ENCODE assay signal across 9 cellular contexts in genomic region chr11:112113539-112114457, GRCh38. TPM values are rescaled to one million over a fixed set of nuclear protein-coding genes. Genes with fewer than 3 reads are reported as not detected.
DNase-seq lines count a peak whose midpoint lies in the region; TF ChIP-seq lines count a peak whose summit lies in the region.
"Had no signal": no experiment of that assay in that cellular context is flagged by ENCODE, and none has a peak within 500 bp of the region (broad histone marks: within the 10 kb centered on the region; RNA-seq: fewer than 3 reads in every experiment).

No MANE protein-coding gene starts in this region.

- peak overlapping the region; percentile 4; the same call in 1 of the 2 replicates for H3K4me2 ChIP-seq in MM.1S (ENCODE audit: low read depth, low read length)

- peaks cover 9% of the 10 kb centered on the region for H3K4me1 ChIP-seq in MM.1S (ENCODE audit: low read length)

- H3K79me2 ChIP-seq in MM.1S (ENCODE audit: low read length) = no peaks in the 10 kb centered on the region

- DNase-seq in SIG-M5 treated with dmso at 0.1 percent for 504 hours (lab: John Stamatoyannopoulos, UW; ENCODE audit: unreplicated experiment) (peak; percentile 71), SIG-M5 (lab: John Stamatoyannopoulos, UW) (no peak), MM.1S (peak; percentile 47), RWPE1 (ENCODE audit: low spot score) (peak; percentile 48), epithelial cell of esophagus (ENCODE audit: low read depth) (peak; percentile 69), myocyte (ENCODE audit: low read depth) (peak; percentile 70), posterior vena cava (ENCODE audit: low spot score) (no peak)
- no peak for DNase-seq in stimulated activated CD4-positive, alpha-beta T cell treated with anti-CD3 and anti-CD28 coated beads, Interleukin-1b, Interleukin-23, amount 100 ng/mL, for 48 hours

- CTCF ChIA-PET in RWPE1 (lab: Yijun Ruan, JAX) = interaction anchor here (0.5 to 2.3 kb wide), 16 partner anchors 8 to 1500 kb away, joined by 3 to 13 read pairs (median 5); partner anchors contain the start of gene BCO2

- intact Hi-C loops in posterior vena cava (cut with DNase I) = loop anchor here (10.0 kb wide), 1 partner anchor 51 kb away; the partner anchor contains the start of genes IL18 (in 2 of the 2) and TEX12 (in 2 of the 2)

- H3K9me3 ChIP-seq in MM.1S (replicated peaks; ENCODE audit: insufficient read depth, low read length) = no peaks in the 10 kb centered on the region

- H3K9ac ChIP-seq in MM.1S (ENCODE audit: low read length) = no peak overlapping the region

- H3K36me3 ChIP-seq in MM.1S (replicated peaks; ENCODE audit: insufficient read depth, low read length) = no peaks in the 10 kb centered on the region

- no peaks in the 10 kb centered on the region for H3K9me2 ChIP-seq in MM.1S (replicated peaks; ENCODE audit: insufficient read depth, low read length)

- H3K27ac ChIP-seq in MM.1S (ENCODE audit: low read length) (no peak overlapping the region), RWPE1 (no peak overlapping the region)

- no peaks in the 10 kb centered on the region for H3K27me3 ChIP-seq in MM.1S (replicated peaks; ENCODE audit: insufficient read depth, low read length)
- H3K27me3 ChIP-seq: BLaER1 treated with 17β-estradiol and CSF1 and Interleukin-3, amounts not matched to agents 10 nM and 100 nM had no signal

- H3K4me3 ChIP-seq in MM.1S (ENCODE audit: low read length) = no peak overlapping the region
- H3K4me3 ChIP-seq in epithelial cell of esophagus (ENCODE audit: low read length) = no peak overlapping the region

- no peaks in the 10 kb centered on the region for H4K20me1 ChIP-seq in MM.1S (ENCODE audit: insufficient read depth, low read length)
- H4K20me1 ChIP-seq: BLaER1 treated with 17β-estradiol and CSF1 and Interleukin-3, amounts not matched to agents 10 nM and 100 nM had no signal

- 0 out of 2 replicates have a peak overlapping the region, but pooled peaks have one; percentile 17 for H2AFZ ChIP-seq in MM.1S (ENCODE audit: low read length)

- POLR2A ChIA-PET in RWPE1 (lab: Yijun Ruan, JAX; ENCODE audit: low non-redundant PET) = no interaction called here

- peak; percentile 52 for TF ChIP-seq CTCF in MM.1S (IDR thresholded peaks at IDR 0.05; ENCODE audit: low read length)
- TF ChIP-seq CTCF in RWPE1 (conservative IDR thresholded peaks at IDR 0.05; ENCODE audit: low read depth) = peak; percentile 45
- peak; percentile 72 for TF ChIP-seq CTCF in epithelial cell of esophagus (IDR thresholded peaks at IDR 0.05; ENCODE audit: insufficient read depth, low read depth, low read length, missing control alignments)

- H3F3A ChIP-seq in MM.1S (ENCODE audit: insufficient read depth, low read length) = no peaks in the 10 kb centered on the region

RNA-seq across cellular contexts. Expression of gene SDHD, which starts 27.1 kb away (rescaled TPM):
- 107 and 123 TPM in 2 replicates for total RNA-seq in myocyte
- 72.0 TPM for polyA plus RNA-seq in myocyte (2012)
- 10 to 100 TPM; 70.5 to 84.5 TPM for total RNA-seq in posterior vena cava

RNA-seq across cellular contexts. Expression of gene TIMM8B, which starts 27.2 kb away (rescaled TPM):
- total RNA-seq in myocyte = 55.0 and 62.6 TPM in 2 replicates
- polyA plus RNA-seq in myocyte (2012) = 150 TPM
- 10 to 100 TPM; 53.8 to 64.6 TPM for total RNA-seq in posterior vena cava

RNA-seq across cellular contexts. Expression of gene NKAPD1, which starts 39.7 kb away (rescaled TPM):
- total RNA-seq in myocyte (20.6 and 29.3 TPM in 2 replicates), posterior vena cava (10 to 100 TPM; 14.0 to 15.0 TPM)
- 16.7 TPM for polyA plus RNA-seq in myocyte (2012)

RNA-seq across cellular contexts. Expression of gene PIH1D2, which starts 40.0 kb away (rescaled TPM):
- total RNA-seq in myocyte (1.1 and 1.5 TPM in 2 replicates), posterior vena cava (1 to 10 TPM in 1 of 2 donors, under 1 TPM in 1; 0.86 to 1.7 TPM)
- 1.6 TPM for polyA plus RNA-seq in myocyte (2012)

RNA-seq across cellular contexts. Expression of gene IL18, which starts 50.1 kb away (rescaled TPM):
- not detected in 2 replicates for total RNA-seq in myocyte
- polyA plus RNA-seq in myocyte (2012) = 0.30 TPM
- total RNA-seq in posterior vena cava = 10 to 100 TPM in 1 of 2 donors, 1 to 10 TPM in 1; 7.0 to 11.3 TPM

Comparison
In these comparisons a context has a peak if more than half of its experiments do, and no peak if none do; other contexts are left out.
1. DNase-seq: peak in SIG-M5 treated with dmso at 0.1 percent for 504 hours (single experiment), MM.1S (single experiment), RWPE1 (single experiment), epithelial cell of esophagus (single experiment) and myocyte (single experiment); none in SIG-M5 (single experiment), stimulated activated CD4-positive, alpha-beta T cell treated with anti-CD3 and anti-CD28 coated beads, Interleukin-1b, Interleukin-23, amount 100 ng/mL, for 48 hours (single experiment) and posterior vena cava (single experiment).
2. Peak in every context shown above with its lines, with median percentiles within 50 percentile points of each other: CTCF ChIP-seq.